Comparison of ENCODE assay signal across 8 cellular contexts in genomic region chr2:127810637-127811396, GRCh38. TPM values are rescaled to one million over a fixed set of nuclear protein-coding genes. Genes with fewer than 3 reads are reported as not detected.
A peak's percentile ranks its signal among the peaks of the same experiment; 100 is the strongest.
DNase-seq lines count a peak whose midpoint lies in the region; ATAC-seq, FAIRE-seq and TF ChIP-seq lines count a peak whose summit lies in the region.

Gene WDR33 (minus strand): TSS chr2:127811171. CDS start chr2:127770981, 40,190 bp downstream.

- peak; percentile 37 for TF ChIP-seq CTCF in endodermal cell (conservative IDR thresholded peaks at IDR 0.05)

- peak within 1 kb of the TSS; percentile 97 for H3K9ac ChIP-seq in endodermal cell (ENCODE audit: extremely low read depth, low read length, poor library complexity, severe bottlenecking)

- FAIRE-seq in HTR-8/SVneo (lab: Jason Lieb, UNC) = peak; percentile 79

- H3K27me3 ChIP-seq in endodermal cell (ENCODE audit: control insufficient read depth, insufficient read depth, low read length, poor library complexity, severe bottlenecking) = no peaks in the 10 kb centered on the region

- peak within 1 kb of the TSS; percentile 100 for H3K27ac Mint-ChIP-seq in endodermal cell

- H3K36me3 Mint-ChIP-seq in endodermal cell (ENCODE audit: low read depth) = peaks cover 5% of the 10 kb centered on the region

- H3K4me1 ChIP-seq in endodermal cell (ENCODE audit: control insufficient read depth, insufficient read depth, low read length) = no peaks in the 10 kb centered on the region
- peaks cover 3% of the 10 kb centered on the region for H3K4me1 ChIP-seq in mesodermal cell (ENCODE audit: control insufficient read depth, insufficient read depth, low read length, poor library complexity, severe bottlenecking)

- peak within 1 kb of the TSS; percentile 98 for H3K4me3 Mint-ChIP-seq in endodermal cell

- in situ Hi-C loops in Caki2 (cut with HindIII; ENCODE audit: low pct_unique_long_range_greater_than_20kb, low sequenced_read_pairs) = no loop called here

- H3K27me3 Mint-ChIP-seq in endodermal cell (ENCODE audit: insufficient read depth) = peaks cover 3% of the 10 kb centered on the region

- peak; percentile 93 for ATAC-seq in GM21367 (IDR thresholded peaks at IDR 0.05; ENCODE audit: unreplicated experiment)

- H3K9me3 ChIP-seq in endodermal cell (ENCODE audit: control insufficient read depth, low read length) (no peaks in the 10 kb centered on the region), mesodermal cell (ENCODE audit: control insufficient read depth, low read length) (no peaks in the 10 kb centered on the region)

- H3K4me3 ChIP-seq in endodermal cell (ENCODE audit: low read length) (peak within 1 kb of the TSS; percentile 99), mesodermal cell (ENCODE audit: extremely low read depth, insufficient read depth, low read length, poor library complexity, severe bottlenecking) (peak within 1 kb of the TSS; percentile 89)

- H3K9me3 Mint-ChIP-seq in endodermal cell = no peaks in the 10 kb centered on the region

- H3K27ac ChIP-seq in endodermal cell (ENCODE audit: low read depth, low read length) (peak within 1 kb of the TSS; percentile 95), mesodermal cell (ENCODE audit: low read depth, low read length, severe bottlenecking) (peak within 1 kb of the TSS; percentile 88)

- DNase-seq in Caki2 (ENCODE audit: low read depth) = peak; percentile 88
- peak; percentile 98 for DNase-seq in HTR-8/SVneo (ENCODE audit: insufficient read length, low spot score)
- peak; percentile 94 for DNase-seq in NOMO-1 treated with dmso at 0.1 percent for 144 hours (lab: John Stamatoyannopoulos, UW; ENCODE audit: unreplicated experiment)
- peak; percentile 80 to 87 (median 87) for DNase-seq in activated CD8-positive, alpha-beta memory T cell treated with anti-CD3 and anti-CD28 coated beads for 48 hours (ENCODE audit: low read depth in 2 of 3, low spot score in 2 of 3)
- peak; percentile 98 for DNase-seq in endodermal cell
- DNase-seq in stimulated activated CD8-positive, alpha-beta memory T cell treated with anti-CD3 and anti-CD28 coated beads, Interleukin-15, amount 100 ng/mL, for 48 hours (ENCODE audit: low read depth in 2 of 2) = peak; percentile 92 to 94

- 0 to 1% methylated on average over 14 to 61 of the region's 61 CpGs for WGBS in endodermal cell (ENCODE audit: insufficient coverage in 1 of 2, insufficient read length in 1 of 2), 2 experiments
- 0% methylated on average over 51 to 57 of the region's 61 CpGs for WGBS in mesodermal cell (ENCODE audit: insufficient coverage in 2 of 2), 2 experiments

- no peaks in the 10 kb centered on the region for H3K36me3 ChIP-seq in endodermal cell (ENCODE audit: control insufficient read depth, insufficient read depth, low read length)
- H3K36me3 ChIP-seq in mesodermal cell (ENCODE audit: control insufficient read depth, insufficient read depth, low read length) = peaks cover under 1% of the 10 kb centered on the region

- H3K4me1 Mint-ChIP-seq in endodermal cell = peaks cover 24% of the 10 kb centered on the region

RNA-seq across cellular contexts. Expression of gene WDR33, which starts in this region (rescaled TPM):
- total RNA-seq in Caki2 (2014; rRNA removed; shearing (Covaris generic); ENCODE audit: low replicate concordance) = 23.8 and 30.9 TPM in 2 replicates
- 10 to 100 TPM; 76.3 to 82.5 TPM for total RNA-seq in endodermal cell
- polyA plus RNA-seq in endodermal cell (2013, experiment 1 of 2) = 38.9 TPM
- 39.7 TPM for polyA plus RNA-seq in endodermal cell (2013, experiment 2 of 2)
- polyA plus RNA-seq in mesodermal cell (2013, experiment 1 of 2) = 29.2 TPM
- 38.3 TPM for polyA plus RNA-seq in mesodermal cell (2013, experiment 2 of 2)

Comparison
In these comparisons a context has a peak if more than half of its experiments do, and no peak if none do; other contexts are left out.
1. Peak in every context shown above with its lines: DNase-seq, ATAC-seq, H3K4me3 ChIP-seq and H3K27ac ChIP-seq.